Comparison of ENCODE assay signal across 8 cellular contexts in genomic region chr12:6613015-6613775, GRCh38. TPM values are rescaled to one million over a fixed set of nuclear protein-coding genes. Genes with fewer than 3 reads are reported as not detected.
A peak's percentile ranks its signal among the peaks of the same experiment; 100 is the strongest.
DNase-seq lines count a peak whose midpoint lies in the region; ATAC-seq, FAIRE-seq and TF ChIP-seq lines count a peak whose summit lies in the region.

No MANE protein-coding gene starts in this region.

- H3K9me3 Mint-ChIP-seq in activated T-helper 1 cell treated with anti-CD3 and anti-CD28 coated beads, Interleukin-12 subunit alpha, Interleukin-12 subunit beta, Interleukin-2, Interleukin-4 antibody, amounts not matched to agents 30 ng/mL and 10 ng/mL and 1 ng/mL, durations not matched to agents 14 hours and 24 hours and 36 hours: no peaks in the 10 kb centered on the region

- no peaks in the 10 kb centered on the region for H3K79me1 ChIP-seq in mesendoderm (ENCODE audit: low read length)

- H3K4me1 Mint-ChIP-seq in activated T-helper 1 cell treated with anti-CD3 and anti-CD28 coated beads, Interleukin-12 subunit alpha, Interleukin-12 subunit beta, Interleukin-2, Interleukin-4 antibody, amounts not matched to agents 30 ng/mL and 10 ng/mL and 1 ng/mL, durations not matched to agents 14 hours and 24 hours and 36 hours (ENCODE audit: low read depth): peaks cover 33% of the 10 kb centered on the region

- H3K4me3 ChIP-seq in SK-N-MC (peak overlapping the region; percentile 55), endothelial cell of umbilical vein (replicated peaks in 1 of 3; ENCODE audit: insufficient read depth in 1 of 3, low read depth in 1 of 3, low read length in 3 of 3) (no peak overlapping the region), mesendoderm (ENCODE audit: low read length) (no peak overlapping the region), thymus (ENCODE audit: low read length) (peak overlapping the region; percentile 17)

- POLR2A ChIA-PET in endothelial cell of umbilical vein (lab: Charles Lee): interaction anchor here (0.6 to 1.3 kb wide), 3 partner anchors 76 to 254 kb away, joined by 4 to 5 read pairs (median 4); partner anchors contain the start of gene ZNF384

- H3K4me2 ChIP-seq in endothelial cell of umbilical vein (ENCODE audit: insufficient read depth, low read length) (peak overlapping the region; percentile 27), mesendoderm (ENCODE audit: low read length) (peak overlapping the region; percentile 74)

- H2BK120ac ChIP-seq in mesendoderm (ENCODE audit: low read depth, low read length): peak overlapping the region; percentile 95

- H2BK15ac ChIP-seq in mesendoderm (replicated peaks; ENCODE audit: low read depth): no peak overlapping the region

- CTCF ChIA-PET in endothelial cell of umbilical vein (lab: Charles Lee): interaction anchor here (0.9 to 2.4 kb wide), 5 partner anchors 8 to 189 kb away, joined by 3 to 14 read pairs (median 4); no protein-coding TSS in a partner anchor

- no peak overlapping the region for H3K4me3 Mint-ChIP-seq in activated T-helper 1 cell treated with anti-CD3 and anti-CD28 coated beads, Interleukin-12 subunit alpha, Interleukin-12 subunit beta, Interleukin-2, Interleukin-4 antibody, amounts not matched to agents 30 ng/mL and 10 ng/mL and 1 ng/mL, durations not matched to agents 14 hours and 24 hours and 36 hours

- H3K27ac ChIP-seq in SK-N-MC (peak overlapping the region; percentile 97), endothelial cell of umbilical vein (ENCODE audit: insufficient read depth, low read depth, low read length) (peak overlapping the region; percentile 33), mesendoderm (ENCODE audit: low read depth, low read length) (peak overlapping the region; percentile 98), thymus (ENCODE audit: low read depth) (peak overlapping the region; percentile 91)

- no peak overlapping the region for H4K5ac ChIP-seq in mesendoderm (ENCODE audit: low read length)

- H3K36me3 ChIP-seq in SK-N-MC (ENCODE audit: insufficient read depth, low read length): no peaks in the 10 kb centered on the region
- H3K36me3 ChIP-seq in endothelial cell of umbilical vein (ENCODE audit: control insufficient read depth in 2 of 2, extremely low read depth in 1 of 2, insufficient read depth in 2 of 2, low read length in 2 of 2): no peaks in the 10 kb centered on the region
- H3K36me3 ChIP-seq in mesendoderm (ENCODE audit: control insufficient read depth, insufficient read depth, low read length): no peaks in the 10 kb centered on the region
- no peaks in the 10 kb centered on the region for H3K36me3 ChIP-seq in thymus (ENCODE audit: control insufficient read depth, insufficient read depth)

- H3K27me3 ChIP-seq in endothelial cell of umbilical vein (ENCODE audit: control insufficient read depth in 2 of 2, insufficient read depth in 2 of 2, low read length in 2 of 2): no peaks in the 10 kb centered on the region
- no peaks in the 10 kb centered on the region for H3K27me3 ChIP-seq in mesendoderm (ENCODE audit: insufficient read depth, low read length, poor library complexity)
- H3K27me3 ChIP-seq in thymus (ENCODE audit: control insufficient read depth, insufficient read depth): no peaks in the 10 kb centered on the region

- no peaks in the 10 kb centered on the region for H4K20me1 ChIP-seq in endothelial cell of umbilical vein (replicated peaks; ENCODE audit: control insufficient read depth, extremely low read depth, insufficient read depth, low read length)

- in situ Hi-C loops in G401 (cut with HindIII; ENCODE audit: low sequenced_read_pairs): no loop called here

- H3K18ac ChIP-seq in mesendoderm (ENCODE audit: low read length): peak overlapping the region; percentile 93

- peak overlapping the region; percentile 95 for H2BK5ac ChIP-seq in mesendoderm (ENCODE audit: low read length)

- dilution Hi-C loops in endothelial cell of umbilical vein (cut with MboI; ENCODE audit: extremely low pct_ligation_motif_present, low sequenced_read_pairs): no loop called here

- H3K4ac ChIP-seq in mesendoderm (ENCODE audit: low read depth, low read length): peak overlapping the region; percentile 85

- H2AFZ ChIP-seq in endothelial cell of umbilical vein (ENCODE audit: low read depth, low read length): peak overlapping the region; percentile 94

- no peaks in the 10 kb centered on the region for H3K27me3 Mint-ChIP-seq in activated T-helper 1 cell treated with anti-CD3 and anti-CD28 coated beads, Interleukin-12 subunit alpha, Interleukin-12 subunit beta, Interleukin-2, Interleukin-4 antibody, amounts not matched to agents 30 ng/mL and 10 ng/mL and 1 ng/mL, durations not matched to agents 14 hours and 24 hours and 36 hours (ENCODE audit: insufficient read depth)

- H4K8ac ChIP-seq in mesendoderm (ENCODE audit: low read depth, low read length): peak overlapping the region; percentile 97

- no peak for TF ChIP-seq POLR2A in endothelial cell of umbilical vein (IDR thresholded peaks at IDR 0.05; ENCODE audit: low read depth, low read length)

- no peaks in the 10 kb centered on the region for H3K36me3 Mint-ChIP-seq in activated T-helper 1 cell treated with anti-CD3 and anti-CD28 coated beads, Interleukin-12 subunit alpha, Interleukin-12 subunit beta, Interleukin-2, Interleukin-4 antibody, amounts not matched to agents 30 ng/mL and 10 ng/mL and 1 ng/mL, durations not matched to agents 14 hours and 24 hours and 36 hours (ENCODE audit: low read depth)

- peak; percentile 61 for FAIRE-seq in endothelial cell of umbilical vein (lab: Jason Lieb, UNC)

- no peak for TF ChIP-seq CTCF in endothelial cell of umbilical vein (IDR thresholded peaks at IDR 0.05; ENCODE audit: extremely low read depth in 1 of 2, insufficient read depth in 1 of 2, low read depth in 1 of 2, low read length in 2 of 2)

- peak overlapping the region; percentile 91 for H3K56ac ChIP-seq in mesendoderm (ENCODE audit: low read length)

- no CpG with 5 or more reads among the region's 17 CpGs for WGBS in mesendoderm (ENCODE audit: extremely low coverage, insufficient coverage, low lambda C conversion rate)
- WGBS in thymus: 3% methylated on average over 17 of the region's 17 CpGs

- H3K4me1 ChIP-seq in endothelial cell of umbilical vein (ENCODE audit: control insufficient read depth, extremely low read depth, insufficient read depth, low read length) (peaks cover 11% of the 10 kb centered on the region), mesendoderm (ENCODE audit: control insufficient read depth, low read depth, low read length) (peaks cover 14% of the 10 kb centered on the region), thymus (ENCODE audit: control insufficient read depth, insufficient read depth, low read length) (peaks cover 29% of the 10 kb centered on the region)

- ATAC-seq in GM19463 (IDR thresholded peaks at IDR 0.05; ENCODE audit: unreplicated experiment): no peak

- H3K27ac Mint-ChIP-seq in activated T-helper 1 cell treated with anti-CD3 and anti-CD28 coated beads, Interleukin-12 subunit alpha, Interleukin-12 subunit beta, Interleukin-2, Interleukin-4 antibody, amounts not matched to agents 30 ng/mL and 10 ng/mL and 1 ng/mL, durations not matched to agents 14 hours and 24 hours and 36 hours: no peak overlapping the region

- H3K79me2 ChIP-seq in endothelial cell of umbilical vein (ENCODE audit: control insufficient read depth, insufficient read depth, low read length): no peaks in the 10 kb centered on the region
- no peaks in the 10 kb centered on the region for H3K79me2 ChIP-seq in mesendoderm (ENCODE audit: control insufficient read depth, insufficient read depth, low read length)

- no TSS peak for BruUV-seq in endothelial cell of umbilical vein (replicated peaks; lab: Mats Ljungman, UMichigan)

- H3K9me3 ChIP-seq in SK-N-MC (ENCODE audit: low read depth, low read length) (no peaks in the 10 kb centered on the region), endothelial cell of umbilical vein (replicated peaks; ENCODE audit: control insufficient read depth, insufficient read depth, low read length) (no peaks in the 10 kb centered on the region), thymus (ENCODE audit: control insufficient read depth) (peaks cover 1% of the 10 kb centered on the region)

- DNase-seq in G401 (ENCODE audit: low spot score) (peak; percentile 82), NCI-H1092 (lab: John Stamatoyannopoulos, UW) (peak; percentile 89), SK-N-MC (ENCODE audit: low read depth, low spot score) (no peak), endothelial cell of umbilical vein (ENCODE audit: low read depth, low spot score) (peak; percentile 28), mesendoderm (peak; percentile 88)
- DNase-seq in activated T-helper 1 cell treated with anti-CD3 and anti-CD28 coated beads, Interleukin-12 subunit alpha, Interleukin-12 subunit beta, Interleukin-2, Interleukin-4 antibody, amounts not matched to agents 30 ng/mL and 10 ng/mL and 1 ng/mL, durations not matched to agents 14 hours and 24 hours and 36 hours (ENCODE audit: low spot score): no peak

- H3K9ac ChIP-seq in SK-N-MC (ENCODE audit: insufficient read length) (peak overlapping the region; percentile 59), endothelial cell of umbilical vein (replicated peaks; ENCODE audit: extremely low read depth, insufficient read depth, low read length) (peak overlapping the region; percentile 19), mesendoderm (ENCODE audit: low read length) (peak overlapping the region; percentile 89)

- intact Hi-C loops in endothelial cell of umbilical vein (cut with micrococcal nuclease): loop anchor here (10.0 kb wide), 1 partner anchor 1022 kb away; no protein-coding TSS in a partner anchor
- intact Hi-C loops in activated T-helper 1 cell treated with anti-CD3 and anti-CD28 coated beads, Interleukin-12 subunit alpha, Interleukin-12 subunit beta, Interleukin-2, Interleukin-4 antibody, amounts not matched to agents 30 ng/mL and 10 ng/mL and 1 ng/mL, durations not matched to agents 14 hours and 24 hours and 36 hours (cut with micrococcal nuclease): no loop called here

- H3K23ac ChIP-seq in mesendoderm (ENCODE audit: low read length): no peak overlapping the region

- no peak overlapping the region for H2AK5ac ChIP-seq in mesendoderm (ENCODE audit: low read length)

- H3K9me1 ChIP-seq in endothelial cell of umbilical vein (replicated peaks; ENCODE audit: control insufficient read depth, extremely low read depth, insufficient read depth, low read length): no peaks in the 10 kb centered on the region

RNA-seq across cellular contexts. Expression of gene CHD4, which starts 6.0 kb away (rescaled TPM):
- total RNA-seq in G401 (2014; rRNA removed; shearing (Covaris generic)): 374 and 375 TPM in 2 replicates
- 192 and 216 TPM in 2 replicates for total RNA-seq in endothelial cell of umbilical vein
- 119 and 127 TPM in 2 replicates for polyA plus RNA-seq in endothelial cell of umbilical vein
- polyA plus RNA-seq in endothelial cell of umbilical vein (2011; cell fraction: cytosol; rRNA removed): 130 and 131 TPM in 2 replicates
- polyA plus RNA-seq in endothelial cell of umbilical vein (2011; cell fraction: nucleus; rRNA removed): 178 and 198 TPM in 2 replicates
- polyA plus RNA-seq in endothelial cell of umbilical vein (2012): 108 and 117 TPM in 2 replicates
- 187 and 211 TPM in 2 replicates for polyA minus RNA-seq in endothelial cell of umbilical vein
- 97.7 TPM for polyA minus RNA-seq in endothelial cell of umbilical vein (2011; cell fraction: cytosol; rRNA and poly(A)+ RNA removed)
- 83.7 and 90.8 TPM in 2 replicates for polyA minus RNA-seq in endothelial cell of umbilical vein (2011; cell fraction: nucleus; rRNA and poly(A)+ RNA removed)
- polyA plus RNA-seq in mesendoderm (2013, experiment 1 of 2): 145 TPM
- 139 TPM for polyA plus RNA-seq in mesendoderm (2013, experiment 2 of 2)
- 230 TPM for polyA plus RNA-seq in thymus
- total RNA-seq in activated T-helper 1 cell treated with anti-CD3 and anti-CD28 coated beads, Interleukin-12 subunit alpha, Interleukin-12 subunit beta, Interleukin-2, Interleukin-4 antibody, amounts not matched to agents 30 ng/mL and 10 ng/mL and 1 ng/mL, durations not matched to agents 14 hours and 24 hours and 36 hours: 348 and 368 TPM in 2 replicates

RNA-seq across cellular contexts. Expression of gene LPAR5, which starts 22.6 kb away (rescaled TPM):
- total RNA-seq in G401 (2014; rRNA removed; shearing (Covaris generic)): 0.03 TPM in 1 of 2 replicates, not detected in the other
- total RNA-seq in endothelial cell of umbilical vein: not detected in 2 replicates
- polyA plus RNA-seq in endothelial cell of umbilical vein: 0.23 and 0.41 TPM in 2 replicates
- 0.07 and 0.10 TPM in 2 replicates for polyA plus RNA-seq in endothelial cell of umbilical vein (2011; cell fraction: cytosol; rRNA removed)
- polyA plus RNA-seq in endothelial cell of umbilical vein (2011; cell fraction: nucleus; rRNA removed): 0.08 TPM in 1 of 2 replicates, not detected in the other
- polyA plus RNA-seq in endothelial cell of umbilical vein (2012): 0.07 TPM in 1 of 2 replicates, not detected in the other
- 0.42 and 0.75 TPM in 2 replicates for polyA minus RNA-seq in endothelial cell of umbilical vein
- 1.7 TPM for polyA minus RNA-seq in endothelial cell of umbilical vein (2011; cell fraction: cytosol; rRNA and poly(A)+ RNA removed)
- not detected in 2 replicates for polyA minus RNA-seq in endothelial cell of umbilical vein (2011; cell fraction: nucleus; rRNA and poly(A)+ RNA removed)
- polyA plus RNA-seq in mesendoderm (2013, experiment 1 of 2): 0.37 TPM
- polyA plus RNA-seq in mesendoderm (2013, experiment 2 of 2): 0.28 TPM
- polyA plus RNA-seq in thymus: 3.2 TPM
- 2.8 and 3.1 TPM in 2 replicates for total RNA-seq in activated T-helper 1 cell treated with anti-CD3 and anti-CD28 coated beads, Interleukin-12 subunit alpha, Interleukin-12 subunit beta, Interleukin-2, Interleukin-4 antibody, amounts not matched to agents 30 ng/mL and 10 ng/mL and 1 ng/mL, durations not matched to agents 14 hours and 24 hours and 36 hours

RNA-seq across cellular contexts. Expression of gene ACRBP, which starts 34.0 kb away (rescaled TPM):
- not detected in 2 replicates for total RNA-seq in G401 (2014; rRNA removed; shearing (Covaris generic))
- 0.97 and 1.3 TPM in 2 replicates for total RNA-seq in endothelial cell of umbilical vein
- polyA plus RNA-seq in endothelial cell of umbilical vein (5.5 and 5.7 TPM in 2 replicates), thymus (10.5 TPM)
- 2.0 and 3.4 TPM in 2 replicates for polyA plus RNA-seq in endothelial cell of umbilical vein (2011; cell fraction: cytosol; rRNA removed)
- 2.5 and 3.2 TPM in 2 replicates for polyA plus RNA-seq in endothelial cell of umbilical vein (2011; cell fraction: nucleus; rRNA removed)
- 0.32 and 0.82 TPM in 2 replicates for polyA plus RNA-seq in endothelial cell of umbilical vein (2012)
- 4.5 and 5.2 TPM in 2 replicates for polyA minus RNA-seq in endothelial cell of umbilical vein
- polyA minus RNA-seq in endothelial cell of umbilical vein (2011; cell fraction: cytosol; rRNA and poly(A)+ RNA removed): not detected
- 1.6 and 1.8 TPM in 2 replicates for polyA minus RNA-seq in endothelial cell of umbilical vein (2011; cell fraction: nucleus; rRNA and poly(A)+ RNA removed)
- polyA plus RNA-seq in mesendoderm (2013, experiment 1 of 2): 0.38 TPM
- 0.55 TPM for polyA plus RNA-seq in mesendoderm (2013, experiment 2 of 2)
- 0.83 and 1.0 TPM in 2 replicates for total RNA-seq in activated T-helper 1 cell treated with anti-CD3 and anti-CD28 coated beads, Interleukin-12 subunit alpha, Interleukin-12 subunit beta, Interleukin-2, Interleukin-4 antibody, amounts not matched to agents 30 ng/mL and 10 ng/mL and 1 ng/mL, durations not matched to agents 14 hours and 24 hours and 36 hours

RNA-seq across cellular contexts. Expression of gene NOP2, which starts 45.1 kb away (rescaled TPM):
- total RNA-seq in G401 (2014; rRNA removed; shearing (Covaris generic)): 45.5 and 70.7 TPM in 2 replicates
- 58.5 and 63.6 TPM in 2 replicates for total RNA-seq in endothelial cell of umbilical vein
- polyA plus RNA-seq in endothelial cell of umbilical vein (17.8 and 26.3 TPM in 2 replicates), thymus (45.5 TPM)
- polyA plus RNA-seq in endothelial cell of umbilical vein (2011; cell fraction: cytosol; rRNA removed): 28.3 and 30.1 TPM in 2 replicates
- polyA plus RNA-seq in endothelial cell of umbilical vein (2011; cell fraction: nucleus; rRNA removed): 160 and 198 TPM in 2 replicates
- 44.4 and 58.0 TPM in 2 replicates for polyA plus RNA-seq in endothelial cell of umbilical vein (2012)
- 29.2 and 29.4 TPM in 2 replicates for polyA minus RNA-seq in endothelial cell of umbilical vein
- 26.3 TPM for polyA minus RNA-seq in endothelial cell of umbilical vein (2011; cell fraction: cytosol; rRNA and poly(A)+ RNA removed)
- 33.6 and 35.6 TPM in 2 replicates for polyA minus RNA-seq in endothelial cell of umbilical vein (2011; cell fraction: nucleus; rRNA and poly(A)+ RNA removed)
- 68.0 TPM for polyA plus RNA-seq in mesendoderm (2013, experiment 1 of 2)
- polyA plus RNA-seq in mesendoderm (2013, experiment 2 of 2): 67.6 TPM
- 194 and 196 TPM in 2 replicates for total RNA-seq in activated T-helper 1 cell treated with anti-CD3 and anti-CD28 coated beads, Interleukin-12 subunit alpha, Interleukin-12 subunit beta, Interleukin-2, Interleukin-4 antibody, amounts not matched to agents 30 ng/mL and 10 ng/mL and 1 ng/mL, durations not matched to agents 14 hours and 24 hours and 36 hours

RNA-seq across cellular contexts. Expression of gene ING4, which starts 49.7 kb away (rescaled TPM):
- total RNA-seq in G401 (2014; rRNA removed; shearing (Covaris generic)): 33.0 and 47.7 TPM in 2 replicates
- total RNA-seq in endothelial cell of umbilical vein: 26.3 and 34.7 TPM in 2 replicates
- 49.6 and 52.0 TPM in 2 replicates for polyA plus RNA-seq in endothelial cell of umbilical vein
- 60.5 and 62.5 TPM in 2 replicates for polyA plus RNA-seq in endothelial cell of umbilical vein (2011; cell fraction: cytosol; rRNA removed)
- polyA plus RNA-seq in endothelial cell of umbilical vein (2011; cell fraction: nucleus; rRNA removed): 144 and 179 TPM in 2 replicates
- polyA plus RNA-seq in endothelial cell of umbilical vein (2012): 31.1 and 38.8 TPM in 2 replicates
- polyA minus RNA-seq in endothelial cell of umbilical vein: 24.0 and 24.5 TPM in 2 replicates
- polyA minus RNA-seq in endothelial cell of umbilical vein (2011; cell fraction: cytosol; rRNA and poly(A)+ RNA removed): 5.7 TPM
- 17.5 and 26.9 TPM in 2 replicates for polyA minus RNA-seq in endothelial cell of umbilical vein (2011; cell fraction: nucleus; rRNA and poly(A)+ RNA removed)
- polyA plus RNA-seq in mesendoderm (2013, experiment 1 of 2): 11.7 TPM
- polyA plus RNA-seq in mesendoderm (2013, experiment 2 of 2): 11.7 TPM
- polyA plus RNA-seq in thymus: 70.0 TPM
- total RNA-seq in activated T-helper 1 cell treated with anti-CD3 and anti-CD28 coated beads, Interleukin-12 subunit alpha, Interleukin-12 subunit beta, Interleukin-2, Interleukin-4 antibody, amounts not matched to agents 30 ng/mL and 10 ng/mL and 1 ng/mL, durations not matched to agents 14 hours and 24 hours and 36 hours: 14.6 and 15.0 TPM in 2 replicates

Comparison
In these comparisons a context has a peak if more than half of its experiments do, and no peak if none do; other contexts are left out.
1. DNase-seq: peak in G401 (single experiment), NCI-H1092 (single experiment), endothelial cell of umbilical vein (single experiment) and mesendoderm (single experiment); none in SK-N-MC (single experiment) and activated T-helper 1 cell treated with anti-CD3 and anti-CD28 coated beads, Interleukin-12 subunit alpha, Interleukin-12 subunit beta, Interleukin-2, Interleukin-4 antibody, amounts not matched to agents 30 ng/mL and 10 ng/mL and 1 ng/mL, durations not matched to agents 14 hours and 24 hours and 36 hours (single experiment).
2. H3K27ac ChIP-seq: peak in every context shown above with its lines; median percentile 98 in mesendoderm; 97 in SK-N-MC; 91 in thymus; 33 in endothelial cell of umbilical vein.
3. H3K4me3 ChIP-seq: peak in SK-N-MC (single experiment) and thymus (single experiment); none in endothelial cell of umbilical vein (0 of 3) and mesendoderm (single experiment).
4. H3K9ac ChIP-seq: peak in every context shown above with its lines; median percentile 89 in mesendoderm; 59 in SK-N-MC; 19 in endothelial cell of umbilical vein.